11 cellular contexts compared by ENCODE assay signal in genomic region chr10:33237736-33238624, GRCh38.
DNase-seq lines count a peak whose midpoint lies in the region; ATAC-seq lines count a peak whose summit lies in the region.
"Had no signal": no experiment of that assay in that cellular context is flagged by ENCODE, and none has a peak within 500 bp of the region (broad histone marks: within the 10 kb centered on the region; RNA-seq: fewer than 3 reads in every experiment).

No MANE protein-coding gene starts in this region.

- H3K4me3 Mint-ChIP-seq in activated naive CD8-positive, alpha-beta T cell treated with anti-CD3 and anti-CD28 coated beads for 36 hours: no peak overlapping the region
- H3K4me3 Mint-ChIP-seq in stimulated activated memory B cell treated with anti-CD40 and anti-IgM and Interleukin-4, amounts not matched to agents 10 μg/mL and 1 μg/mL and 100 μg/mL, for 72 hours: no peak overlapping the region
- H3K4me3 Mint-ChIP-seq in T-helper 17 cell: no peak overlapping the region
- H3K4me3 Mint-ChIP-seq: activated CD4-positive, alpha-beta memory T cell treated with anti-CD3 and anti-CD28 coated beads, Interleukin-2, amount 10 ng/mL, durations not matched to agents 7 days and 5 days; stimulated activated effector memory CD8-positive, alpha-beta T cell treated with anti-CD3 and anti-CD28 coated beads, Interleukin-12 subunit alpha, Interleukin-12 subunit beta, amount 100 ng/mL, for 72 hours had no signal

- ATAC-seq in stimulated activated memory B cell treated with anti-CD40 and anti-IgM and Interleukin-4, amounts not matched to agents 10 μg/mL and 1 μg/mL and 100 μg/mL, for 72 hours: no peak
- no peak for ATAC-seq in T-helper 17 cell
- ATAC-seq: stimulated activated effector memory CD8-positive, alpha-beta T cell treated with anti-CD3 and anti-CD28 coated beads, Interleukin-12 subunit alpha, Interleukin-12 subunit beta, amount 100 ng/mL, for 72 hours had no signal

- peak overlapping the region; percentile 49 for H3K27ac ChIP-seq in SJCRH30

- no peaks in the 10 kb centered on the region for H3K27me3 ChIP-seq in SJCRH30
- H3K27me3 ChIP-seq: right atrium auricular region had no signal

- H3K4me1 Mint-ChIP-seq in activated naive CD8-positive, alpha-beta T cell treated with anti-CD3 and anti-CD28 coated beads for 36 hours: no peaks in the 10 kb centered on the region
- peaks cover 8% of the 10 kb centered on the region for H3K4me1 Mint-ChIP-seq in stimulated activated memory B cell treated with anti-CD40 and anti-IgM and Interleukin-4, amounts not matched to agents 10 μg/mL and 1 μg/mL and 100 μg/mL, for 72 hours
- no peaks in the 10 kb centered on the region for H3K4me1 Mint-ChIP-seq in T-helper 17 cell
- H3K4me1 Mint-ChIP-seq: activated CD4-positive, alpha-beta memory T cell treated with anti-CD3 and anti-CD28 coated beads, Interleukin-2, amount 10 ng/mL, durations not matched to agents 7 days and 5 days; stimulated activated effector memory CD8-positive, alpha-beta T cell treated with anti-CD3 and anti-CD28 coated beads, Interleukin-12 subunit alpha, Interleukin-12 subunit beta, amount 100 ng/mL, for 72 hours had no signal

- H3K4me1 ChIP-seq in SJCRH30: peaks cover 19% of the 10 kb centered on the region

- no peaks in the 10 kb centered on the region for H3K36me3 ChIP-seq in SJCRH30
- H3K36me3 ChIP-seq: right atrium auricular region had no signal

- H3K9me3 Mint-ChIP-seq in activated naive CD8-positive, alpha-beta T cell treated with anti-CD3 and anti-CD28 coated beads for 36 hours: no peaks in the 10 kb centered on the region
- H3K9me3 Mint-ChIP-seq in stimulated activated memory B cell treated with anti-CD40 and anti-IgM and Interleukin-4, amounts not matched to agents 10 μg/mL and 1 μg/mL and 100 μg/mL, for 72 hours: no peaks in the 10 kb centered on the region
- H3K9me3 Mint-ChIP-seq: activated CD4-positive, alpha-beta memory T cell treated with anti-CD3 and anti-CD28 coated beads, Interleukin-2, amount 10 ng/mL, durations not matched to agents 7 days and 5 days; stimulated activated effector memory CD8-positive, alpha-beta T cell treated with anti-CD3 and anti-CD28 coated beads, Interleukin-12 subunit alpha, Interleukin-12 subunit beta, amount 100 ng/mL, for 72 hours had no signal

- H3K27ac Mint-ChIP-seq in activated naive CD8-positive, alpha-beta T cell treated with anti-CD3 and anti-CD28 coated beads for 36 hours: no peak overlapping the region
- no peak overlapping the region for H3K27ac Mint-ChIP-seq in stimulated activated memory B cell treated with anti-CD40 and anti-IgM and Interleukin-4, amounts not matched to agents 10 μg/mL and 1 μg/mL and 100 μg/mL, for 72 hours
- no peak overlapping the region for H3K27ac Mint-ChIP-seq in T-helper 17 cell
- H3K27ac Mint-ChIP-seq: activated CD4-positive, alpha-beta memory T cell treated with anti-CD3 and anti-CD28 coated beads, Interleukin-2, amount 10 ng/mL, durations not matched to agents 7 days and 5 days; stimulated activated effector memory CD8-positive, alpha-beta T cell treated with anti-CD3 and anti-CD28 coated beads, Interleukin-12 subunit alpha, Interleukin-12 subunit beta, amount 100 ng/mL, for 72 hours had no signal

- H3K27me3 Mint-ChIP-seq in activated naive CD8-positive, alpha-beta T cell treated with anti-CD3 and anti-CD28 coated beads for 36 hours: no peaks in the 10 kb centered on the region
- H3K27me3 Mint-ChIP-seq in stimulated activated memory B cell treated with anti-CD40 and anti-IgM and Interleukin-4, amounts not matched to agents 10 μg/mL and 1 μg/mL and 100 μg/mL, for 72 hours: no peaks in the 10 kb centered on the region
- peaks cover 30% of the 10 kb centered on the region for H3K27me3 Mint-ChIP-seq in T-helper 17 cell

- H3K4me3 ChIP-seq in SJCRH30: no peak overlapping the region
- H3K4me3 ChIP-seq: right atrium auricular region had no signal

- peak; percentile 93 for DNase-seq in GM04504 (ENCODE audit: low read depth)
- peak; percentile 61 to 66 for DNase-seq in SJCRH30
- peak; percentile 70 for DNase-seq in fibroblast of gingiva (ENCODE audit: low read depth)
- peak; percentile 99 for DNase-seq in renal cortical epithelial cell (ENCODE audit: low read depth)
- no peak for DNase-seq in NCI-H146 treated with DMSO at 0.1 percent for 48 hours (lab: John Stamatoyannopoulos, UW; ENCODE audit: unreplicated experiment)
- DNase-seq in activated naive CD8-positive, alpha-beta T cell treated with anti-CD3 and anti-CD28 coated beads for 36 hours: no peak
- DNase-seq in T-helper 17 cell: no peak
- DNase-seq: activated CD4-positive, alpha-beta memory T cell treated with anti-CD3 and anti-CD28 coated beads, Interleukin-2, amount 10 ng/mL, durations not matched to agents 7 days and 5 days had no signal

- no peaks in the 10 kb centered on the region for H3K36me3 Mint-ChIP-seq in activated naive CD8-positive, alpha-beta T cell treated with anti-CD3 and anti-CD28 coated beads for 36 hours
- no peaks in the 10 kb centered on the region for H3K36me3 Mint-ChIP-seq in stimulated activated memory B cell treated with anti-CD40 and anti-IgM and Interleukin-4, amounts not matched to agents 10 μg/mL and 1 μg/mL and 100 μg/mL, for 72 hours
- no peaks in the 10 kb centered on the region for H3K36me3 Mint-ChIP-seq in T-helper 17 cell (ENCODE audit: low read depth)
- H3K36me3 Mint-ChIP-seq: stimulated activated effector memory CD8-positive, alpha-beta T cell treated with anti-CD3 and anti-CD28 coated beads, Interleukin-12 subunit alpha, Interleukin-12 subunit beta, amount 100 ng/mL, for 72 hours had no signal

- H3K9me3 ChIP-seq in SJCRH30 (replicated peaks): no peaks in the 10 kb centered on the region
- no peaks in the 10 kb centered on the region for H3K9me3 ChIP-seq in T-helper 17 cell (ENCODE audit: control insufficient read depth, low read length, poor library complexity, severe bottlenecking)
- H3K9me3 ChIP-seq: right atrium auricular region had no signal

Comparison
In these comparisons a context has a peak if more than half of its experiments do, and no peak if none do; other contexts are left out.
1. DNase-seq: peak in GM04504 (single experiment), SJCRH30 (2 of 2), fibroblast of gingiva (single experiment) and renal cortical epithelial cell (single experiment); none in NCI-H146 treated with DMSO at 0.1 percent for 48 hours (single experiment), activated naive CD8-positive, alpha-beta T cell treated with anti-CD3 and anti-CD28 coated beads for 36 hours (single experiment) and T-helper 17 cell (0 of 3).